Comparison of ENCODE assay signal across 8 cellular contexts in the genomic region with DNA sequence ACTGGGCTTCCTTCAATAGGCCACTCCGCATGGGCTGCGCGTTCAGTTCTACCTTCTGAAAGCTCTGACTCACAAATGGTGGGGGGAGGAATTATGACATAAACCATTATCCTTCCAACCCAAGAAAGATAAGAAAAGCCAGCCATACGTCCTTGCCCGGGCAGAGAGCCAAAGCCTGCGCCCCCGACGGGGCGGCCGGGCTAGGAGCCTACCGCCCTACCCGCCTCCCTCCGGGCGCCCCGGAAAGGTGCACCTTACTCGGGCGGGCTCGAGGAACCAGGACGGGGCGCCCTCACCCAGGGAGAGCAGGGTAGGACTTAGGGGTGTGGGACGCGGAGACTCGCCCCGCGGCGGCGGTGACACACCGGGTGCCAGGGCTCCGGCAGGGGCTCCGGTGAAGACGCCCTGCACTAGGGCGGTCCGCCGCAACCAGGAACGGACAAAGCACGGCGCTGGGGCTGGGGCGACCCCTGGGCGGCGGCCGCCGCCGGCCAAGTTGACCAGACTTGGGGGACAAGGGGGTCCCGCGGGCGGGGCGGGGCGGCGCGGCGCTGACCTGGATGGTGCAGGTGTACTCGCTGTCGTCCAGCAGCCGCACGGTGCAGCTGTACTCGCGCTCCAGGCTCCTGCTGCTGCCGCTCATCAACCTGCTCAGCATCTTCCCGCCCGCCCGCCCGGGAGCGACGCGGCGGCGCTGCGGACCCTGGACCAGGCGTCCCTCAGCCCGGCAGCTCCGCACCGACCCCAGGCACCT. TPM values are rescaled to one million over a fixed set of nuclear protein-coding genes. Genes with fewer than 3 reads are reported as not detected.
A peak's percentile ranks its signal among the peaks of the same experiment; 100 is the strongest.
DNase-seq lines count a peak whose midpoint lies in the region; ATAC-seq and TF ChIP-seq lines count a peak whose summit lies in the region.

No MANE protein-coding gene starts in this region.

- no peaks in the 10 kb centered on the region for H3K36me3 ChIP-seq in skeletal muscle tissue (ENCODE audit: control insufficient read depth in 3 of 3, insufficient read depth in 3 of 3, low read length in 3 of 3)

- peaks cover 11 to 16% (median 11%) of the 10 kb centered on the region in 3 donors for H3K4me1 ChIP-seq in skeletal muscle tissue (ENCODE audit: control insufficient read depth in 3 of 3, insufficient read depth in 3 of 3, low read length in 3 of 3)

- POLR2A ChIA-PET in AG04450 (lab: Yijun Ruan, JAX), result interaction anchor here (0.5 kb wide), 1 partner anchor 25 kb away, joined by 11 read pairs; no protein-coding TSS in a partner anchor
- POLR2A ChIA-PET in T-cell (lab: Charles Lee), result interaction anchor here in 1 of 2 donors (0.5 kb wide), 1 partner anchor 93 kb away, joined by 9 read pairs; no protein-coding TSS in a partner anchor

- no peaks in the 10 kb centered on the region for H3K9me3 Mint-ChIP-seq in T-cell

- ATAC-seq in GM19025 (IDR thresholded peaks at IDR 0.05; ENCODE audit: low read depth, unreplicated experiment), result peak; percentile 20
- ATAC-seq in HG03442 (IDR thresholded peaks at IDR 0.05; ENCODE audit: unreplicated experiment), result peak; percentile 21
- ATAC-seq in T-cell (replicated peaks in 1 of 4), result peak; percentile 38 to 55 (median 48)

- no peaks in the 10 kb centered on the region for H3K27me3 ChIP-seq in AG04450 (ENCODE audit: control insufficient read depth, insufficient read depth, low read length)
- peaks cover 35 to 47% (median 37%) of the 10 kb centered on the region in 3 donors for H3K27me3 ChIP-seq in skeletal muscle tissue (ENCODE audit: control insufficient read depth in 3 of 3, insufficient read depth in 3 of 3, low read length in 3 of 3)

- TF ChIP-seq CTCF in AG04450 (IDR thresholded peaks at IDR 0.05; ENCODE audit: low read depth, low read length) (no peak), astrocyte of the cerebellum (IDR thresholded peaks at IDR 0.05; ENCODE audit: low read depth, low read length, missing control alignments) (no peak)

- in situ Hi-C loops in astrocyte of the cerebellum (cut with HindIII; ENCODE audit: low sequenced_read_pairs), result no loop called here

- H3K4me1 Mint-ChIP-seq in T-cell, result peaks cover 18 to 22% (median 20%) of the 10 kb centered on the region in 3 donors

- no peak overlapping the region for H3K9ac ChIP-seq in skeletal muscle tissue (ENCODE audit: low read depth in 1 of 3, low read length in 3 of 3)

- CTCF ChIA-PET in AG04450 (lab: Charles Lee), result interaction anchor here (1.5 to 2.5 kb wide), 2 partner anchors 12 to 291 kb away, joined by 5 to 13 read pairs; no protein-coding TSS in a partner anchor
- CTCF ChIA-PET in T-cell (lab: Charles Lee), result interaction anchor here in 1 of 2 donors (1.1 kb wide), 1 partner anchor 307 kb away, joined by 4 read pairs; no protein-coding TSS in a partner anchor

- peak overlapping the region; percentile 86 to 92 (median 88) for H3K4me3 Mint-ChIP-seq in T-cell

- H3K4me3 ChIP-seq in AG04450 (ENCODE audit: low read depth, low read length) (peak overlapping the region; percentile 76), astrocyte of the cerebellum (ENCODE audit: low read depth, low read length) (peak overlapping the region; percentile 84), iPS-11a (ENCODE audit: low read depth, low read length) (peak overlapping the region; percentile 59), skeletal muscle tissue (ENCODE audit: low read length in 3 of 3) (peak overlapping the region; percentile 59 to 66 (median 61))

- H3K27ac Mint-ChIP-seq in T-cell, result no peak overlapping the region

- DNase-seq in AG04450 (ENCODE audit: low read depth, low spot score), result peak; percentile 33
- peak in 31 of 34 experiments; percentile 1 to 42 (median 20) for DNase-seq in T-cell
- DNase-seq in astrocyte of the cerebellum (ENCODE audit: low read depth), result peak; percentile 64
- DNase-seq in HuH-7 (ENCODE audit: low spot score), result no peak

- H3K27ac ChIP-seq in AG04450 (ENCODE audit: low read depth, low read length), result peak overlapping the region; percentile 61
- no peak overlapping the region for H3K27ac ChIP-seq in skeletal muscle tissue (ENCODE audit: low read depth, low read length)

- H3K9me3 ChIP-seq in AG04450 (ENCODE audit: control insufficient read depth, insufficient read depth, low read length) (no peaks in the 10 kb centered on the region), skeletal muscle tissue (ENCODE audit: control insufficient read depth in 3 of 3, low read length in 3 of 3) (no peaks in the 10 kb centered on the region)

- peaks cover 53 to 66% of the 10 kb centered on the region in 2 donors for H3K27me3 Mint-ChIP-seq in T-cell

- H3K36me3 Mint-ChIP-seq in T-cell, result no peaks in the 10 kb centered on the region

RNA-seq across cellular contexts. Expression of a gene that starts 0.5 kb away (rescaled TPM):
- polyA plus RNA-seq in AG04450 (2011; rRNA removed), result 5.2 and 5.4 TPM in 2 replicates
- 10.5 and 12.0 TPM in 2 replicates for polyA minus RNA-seq in AG04450 (2011; rRNA and poly(A)+ RNA removed)
- under 1 TPM in 3 of 5 donors, not detected in 2; 0.09 to 0.26 (median 0.23) TPM for total RNA-seq in T-cell
- total RNA-seq in skeletal muscle tissue, result 3.7 TPM
